In the genomic region with DNA sequence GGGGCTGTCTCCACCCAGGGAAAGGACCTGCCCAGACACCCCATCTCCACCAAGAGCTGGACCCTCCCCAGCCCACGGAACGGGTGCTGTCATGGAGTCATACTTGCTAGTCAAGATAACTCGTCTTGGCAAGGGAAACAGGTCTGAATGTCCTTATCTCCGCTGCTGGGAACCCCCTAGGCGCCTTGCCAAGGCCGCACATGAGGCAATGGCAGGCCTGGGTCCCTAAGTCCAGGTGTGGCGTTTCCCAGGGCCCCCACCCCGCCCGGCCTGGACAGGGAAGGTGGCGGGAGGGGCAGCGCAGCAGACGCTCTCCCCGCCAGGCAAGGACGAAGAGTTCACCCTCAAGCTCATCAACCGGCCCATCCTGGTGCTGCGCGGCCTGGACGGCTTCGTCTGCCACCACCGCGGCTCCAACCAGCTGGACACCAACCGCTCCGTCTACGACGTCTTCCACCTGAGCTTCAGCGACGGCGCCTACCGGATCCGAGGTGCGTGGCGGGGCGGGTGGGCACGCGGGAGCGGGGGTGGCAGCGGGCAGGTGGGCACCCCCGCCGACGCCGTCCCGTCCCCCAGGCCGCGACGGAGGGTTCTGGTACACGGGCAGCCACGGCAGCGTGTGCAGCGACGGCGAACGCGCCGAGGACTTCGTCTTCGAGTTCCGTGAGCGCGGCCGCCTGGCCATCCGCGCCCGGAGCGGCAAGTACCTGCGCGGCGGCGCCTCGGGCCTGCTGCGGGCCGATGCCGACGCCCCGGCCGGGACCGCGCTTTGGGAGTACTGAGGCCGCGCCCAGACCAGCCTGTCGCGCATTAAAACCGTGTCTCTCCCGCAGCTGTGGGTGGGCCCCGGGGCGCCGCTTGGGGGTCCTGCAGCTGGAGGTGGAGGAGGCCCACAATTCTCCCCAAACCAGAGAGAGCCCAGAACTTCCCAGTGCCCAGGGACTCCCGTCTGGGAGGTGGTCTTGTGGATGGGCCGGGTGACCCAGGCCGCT, we compare ENCODE assay signal across 1 cellular context.
TF ChIP-seq lines count a peak whose summit lies in the region.

No MANE protein-coding gene starts in this region.

TF ChIP-seq in WTC11, 78 proteins besides CTCF, POLR2A, EP300 and RAD21 (continued from another document):
- TF ChIP-seq, protein P1, sequence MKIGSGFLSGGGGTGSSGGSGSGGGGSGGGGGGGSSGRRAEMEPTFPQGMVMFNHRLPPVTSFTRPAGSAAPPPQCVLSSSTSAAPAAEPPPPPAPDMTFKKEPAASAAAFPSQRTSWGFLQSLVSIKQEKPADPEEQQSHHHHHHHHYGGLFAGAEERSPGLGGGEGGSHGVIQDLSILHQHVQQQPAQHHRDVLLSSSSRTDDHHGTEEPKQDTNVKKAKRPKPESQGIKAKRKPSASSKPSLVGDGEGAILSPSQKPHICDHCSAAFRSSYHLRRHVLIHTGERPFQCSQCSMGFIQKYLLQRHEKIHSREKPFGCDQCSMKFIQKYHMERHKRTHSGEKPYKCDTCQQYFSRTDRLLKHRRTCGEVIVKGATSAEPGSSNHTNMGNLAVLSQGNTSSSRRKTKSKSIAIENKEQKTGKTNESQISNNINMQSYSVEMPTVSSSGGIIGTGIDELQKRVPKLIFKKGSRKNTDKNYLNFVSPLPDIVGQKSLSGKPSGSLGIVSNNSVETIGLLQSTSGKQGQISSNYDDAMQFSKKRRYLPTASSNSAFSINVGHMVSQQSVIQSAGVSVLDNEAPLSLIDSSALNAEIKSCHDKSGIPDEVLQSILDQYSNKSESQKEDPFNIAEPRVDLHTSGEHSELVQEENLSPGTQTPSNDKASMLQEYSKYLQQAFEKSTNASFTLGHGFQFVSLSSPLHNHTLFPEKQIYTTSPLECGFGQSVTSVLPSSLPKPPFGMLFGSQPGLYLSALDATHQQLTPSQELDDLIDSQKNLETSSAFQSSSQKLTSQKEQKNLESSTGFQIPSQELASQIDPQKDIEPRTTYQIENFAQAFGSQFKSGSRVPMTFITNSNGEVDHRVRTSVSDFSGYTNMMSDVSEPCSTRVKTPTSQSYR (CRISPR knock-in tag; IDR thresholded peaks at IDR 0.05) = no peak
- TF ChIP-seq ETV6 (CRISPR knock-in tag; IDR thresholded peaks at IDR 0.05) (no peak), IRF2 (CRISPR knock-in tag; IDR thresholded peaks at IDR 0.05; ENCODE audit: borderline replicate concordance, low read depth) (no peak), ZNF396 (CRISPR knock-in tag; IDR thresholded peaks at IDR 0.05; ENCODE audit: borderline replicate concordance) (no peak), PRDM15 (CRISPR knock-in tag; IDR thresholded peaks at IDR 0.05) (no peak), ZNF232 (CRISPR knock-in tag; IDR thresholded peaks at IDR 0.05) (no peak), CDX4 (CRISPR knock-in tag; IDR thresholded peaks at IDR 0.05; ENCODE audit: borderline replicate concordance) (no peak), ATF6 (CRISPR knock-in tag; IDR thresholded peaks at IDR 0.05) (no peak), ZNF219 (CRISPR knock-in tag; IDR thresholded peaks at IDR 0.05; ENCODE audit: borderline replicate concordance) (no peak), USF2 (CRISPR knock-in tag; IDR thresholded peaks at IDR 0.05) (no peak), ZNF671 (CRISPR knock-in tag; IDR thresholded peaks at IDR 0.05) (no peak), RORB (CRISPR knock-in tag; IDR thresholded peaks at IDR 0.05) (no peak), NR3C1 (CRISPR knock-in tag; conservative IDR thresholded peaks at IDR 0.05; ENCODE audit: low read depth) (no peak), GRHL2 (CRISPR knock-in tag; IDR thresholded peaks at IDR 0.05; ENCODE audit: insufficient replicate concordance, severe bottlenecking) (no peak), ZNF416 (CRISPR knock-in tag; IDR thresholded peaks at IDR 0.05) (peak; percentile 48; the same call in 1 of the 2 replicates), FOXJ3 (CRISPR knock-in tag; IDR thresholded peaks at IDR 0.05; ENCODE audit: borderline replicate concordance) (no peak), HMGXB4 (CRISPR knock-in tag; IDR thresholded peaks at IDR 0.05) (no peak), ZNF263 (CRISPR knock-in tag; IDR thresholded peaks at IDR 0.05; ENCODE audit: low read depth) (0 out of 2 replicates have a peak, but pooled peaks have one; percentile 53), CBFB (CRISPR knock-in tag; IDR thresholded peaks at IDR 0.05; ENCODE audit: low read depth) (no peak), RELA (CRISPR knock-in tag; IDR thresholded peaks at IDR 0.05; ENCODE audit: borderline replicate concordance) (0 out of 2 replicates have a peak, but pooled peaks have one; percentile 16), ESRRA (CRISPR knock-in tag; IDR thresholded peaks at IDR 0.05; ENCODE audit: borderline replicate concordance) (no peak), TP53 (CRISPR knock-in tag; IDR thresholded peaks at IDR 0.05) (no peak), MAX (CRISPR knock-in tag; IDR thresholded peaks at IDR 0.05) (peak; percentile 46; the same call in 1 of the 2 replicates), CREM (CRISPR knock-in tag; IDR thresholded peaks at IDR 0.05) (0 out of 2 replicates have a peak, but pooled peaks have one; percentile 21), TEAD1 (CRISPR knock-in tag; IDR thresholded peaks at IDR 0.05) (no peak), OVOL2 (CRISPR knock-in tag; IDR thresholded peaks at IDR 0.05; ENCODE audit: borderline replicate concordance) (no peak), USF1 (CRISPR knock-in tag; IDR thresholded peaks at IDR 0.05) (no peak), PRRX2 (CRISPR knock-in tag; IDR thresholded peaks at IDR 0.05) (no peak), GTF2I (CRISPR knock-in tag; conservative IDR thresholded peaks at IDR 0.05) (no peak), ZNF138 (CRISPR knock-in tag; conservative IDR thresholded peaks at IDR 0.05) (no peak), ELF4 (CRISPR knock-in tag; IDR thresholded peaks at IDR 0.05; ENCODE audit: low read depth) (no peak), AR (CRISPR knock-in tag; IDR thresholded peaks at IDR 0.05) (no peak), NFATC4 (CRISPR knock-in tag; IDR thresholded peaks at IDR 0.05) (no peak), FOXK1 (CRISPR knock-in tag; IDR thresholded peaks at IDR 0.05) (no peak), E2F5 (CRISPR knock-in tag; IDR thresholded peaks at IDR 0.05) (no peak), ZNF317 (CRISPR knock-in tag; IDR thresholded peaks at IDR 0.05; ENCODE audit: borderline replicate concordance, low read depth) (no peak; the same call in 1 of the 2 replicates)
- TF ChIP-seq, protein P2, sequence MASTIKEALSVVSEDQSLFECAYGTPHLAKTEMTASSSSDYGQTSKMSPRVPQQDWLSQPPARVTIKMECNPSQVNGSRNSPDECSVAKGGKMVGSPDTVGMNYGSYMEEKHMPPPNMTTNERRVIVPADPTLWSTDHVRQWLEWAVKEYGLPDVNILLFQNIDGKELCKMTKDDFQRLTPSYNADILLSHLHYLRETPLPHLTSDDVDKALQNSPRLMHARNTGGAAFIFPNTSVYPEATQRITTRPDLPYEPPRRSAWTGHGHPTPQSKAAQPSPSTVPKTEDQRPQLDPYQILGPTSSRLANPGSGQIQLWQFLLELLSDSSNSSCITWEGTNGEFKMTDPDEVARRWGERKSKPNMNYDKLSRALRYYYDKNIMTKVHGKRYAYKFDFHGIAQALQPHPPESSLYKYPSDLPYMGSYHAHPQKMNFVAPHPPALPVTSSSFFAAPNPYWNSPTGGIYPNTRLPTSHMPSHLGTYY (CRISPR knock-in tag; IDR thresholded peaks at IDR 0.05) = no peak
